In the genomic region with DNA sequence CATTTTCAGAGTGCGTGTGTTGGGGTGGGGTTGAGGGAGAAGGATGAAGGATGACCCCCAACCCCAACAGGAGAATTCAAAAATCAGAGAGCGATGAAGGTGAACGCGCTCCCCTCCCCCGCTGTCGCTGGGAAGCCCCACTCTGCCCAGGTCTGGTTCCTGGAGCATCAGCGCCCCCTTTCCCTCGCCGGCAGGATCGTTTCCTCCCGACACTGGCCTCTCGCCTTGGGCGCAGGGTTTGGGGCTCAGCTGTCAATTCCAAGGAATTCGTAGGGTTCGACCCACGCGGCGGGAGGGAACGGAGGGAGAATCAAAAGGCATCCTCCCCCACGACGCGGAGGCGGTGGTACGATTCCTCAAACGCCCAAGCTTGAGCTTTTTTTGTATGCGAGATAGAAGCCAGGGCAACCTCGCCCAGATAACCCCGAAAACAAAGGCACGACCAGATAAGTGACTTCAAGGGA, we compare ENCODE assay signal across 1 cellular context.
TF ChIP-seq lines count a peak whose summit lies in the region.

No MANE protein-coding gene starts in this region.

TF ChIP-seq in H1, 55 proteins besides CTCF, POLR2A, EP300 and RAD21:
- TF ChIP-seq MAFK (IDR thresholded peaks at IDR 0.05; ENCODE audit: low read depth, low read length) (no peak), KDM1A (IDR thresholded peaks at IDR 0.05; ENCODE audit: borderline replicate concordance, low read length) (0 out of 2 replicates have a peak, but pooled peaks have one; percentile 8), GABPA (IDR thresholded peaks at IDR 0.05; ENCODE audit: borderline replicate concordance, insufficient read depth, low read length) (0 out of 2 replicates have a peak, but pooled peaks have one; percentile 40), TEAD4 (IDR thresholded peaks at IDR 0.05; ENCODE audit: low read depth, low read length) (peak; percentile 44; the same call in 1 of the 2 replicates), CHD2 (IDR thresholded peaks at IDR 0.05; ENCODE audit: low read length) (peak; percentile 56; the same call in 1 of the 2 replicates), CTBP2 (IDR thresholded peaks at IDR 0.05; ENCODE audit: borderline replicate concordance, insufficient read depth, insufficient read length, low read length) (peak; percentile 68), SIN3A (conservative IDR thresholded peaks at IDR 0.05 in 1 of 2, IDR thresholded peaks at IDR 0.05 in 1 of 2; ENCODE audit: low read depth in 1 of 2, low read length in 2 of 2) (peak; percentile 78 to 80; a peak in 3 of 4 replicates), TAF1 (IDR thresholded peaks at IDR 0.05; ENCODE audit: low read depth, low read length) (no peak), CHD1 (IDR thresholded peaks at IDR 0.05; ENCODE audit: low read depth, low read length) (no peak)
- TF ChIP-seq, protein P1, sequence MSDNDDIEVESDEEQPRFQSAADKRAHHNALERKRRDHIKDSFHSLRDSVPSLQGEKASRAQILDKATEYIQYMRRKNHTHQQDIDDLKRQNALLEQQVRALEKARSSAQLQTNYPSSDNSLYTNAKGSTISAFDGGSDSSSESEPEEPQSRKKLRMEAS (IDR thresholded peaks at IDR 0.05): peak; percentile 27; the same call in 1 of the 2 replicates
